ENCODE assay signal across 1 cellular context in the genomic region with DNA sequence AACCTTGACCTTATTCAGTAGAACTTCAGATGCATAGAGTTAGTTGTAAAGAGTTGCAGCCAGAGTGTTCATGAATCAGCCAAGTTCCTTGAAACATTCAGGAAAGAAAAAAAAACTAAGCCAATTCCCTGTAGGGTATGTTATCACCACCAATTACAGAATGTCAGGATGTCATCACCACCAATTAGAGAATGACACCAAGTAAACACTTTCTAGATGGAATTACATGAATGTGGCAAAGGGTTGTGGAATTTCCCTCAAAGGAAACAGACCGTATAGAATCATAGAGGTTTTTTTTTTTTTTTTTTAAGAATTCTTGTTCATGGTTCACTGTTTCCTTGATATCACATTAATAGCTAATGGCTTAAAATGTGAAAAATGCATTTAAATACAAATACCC.
TF ChIP-seq lines count a peak whose summit lies in the region.

No MANE protein-coding gene starts in this region.

TF ChIP-seq in HEK293, 187 proteins besides CTCF, POLR2A, EP300 and RAD21 (continued from another document and continues in another):
- TF ChIP-seq, protein P1, sequence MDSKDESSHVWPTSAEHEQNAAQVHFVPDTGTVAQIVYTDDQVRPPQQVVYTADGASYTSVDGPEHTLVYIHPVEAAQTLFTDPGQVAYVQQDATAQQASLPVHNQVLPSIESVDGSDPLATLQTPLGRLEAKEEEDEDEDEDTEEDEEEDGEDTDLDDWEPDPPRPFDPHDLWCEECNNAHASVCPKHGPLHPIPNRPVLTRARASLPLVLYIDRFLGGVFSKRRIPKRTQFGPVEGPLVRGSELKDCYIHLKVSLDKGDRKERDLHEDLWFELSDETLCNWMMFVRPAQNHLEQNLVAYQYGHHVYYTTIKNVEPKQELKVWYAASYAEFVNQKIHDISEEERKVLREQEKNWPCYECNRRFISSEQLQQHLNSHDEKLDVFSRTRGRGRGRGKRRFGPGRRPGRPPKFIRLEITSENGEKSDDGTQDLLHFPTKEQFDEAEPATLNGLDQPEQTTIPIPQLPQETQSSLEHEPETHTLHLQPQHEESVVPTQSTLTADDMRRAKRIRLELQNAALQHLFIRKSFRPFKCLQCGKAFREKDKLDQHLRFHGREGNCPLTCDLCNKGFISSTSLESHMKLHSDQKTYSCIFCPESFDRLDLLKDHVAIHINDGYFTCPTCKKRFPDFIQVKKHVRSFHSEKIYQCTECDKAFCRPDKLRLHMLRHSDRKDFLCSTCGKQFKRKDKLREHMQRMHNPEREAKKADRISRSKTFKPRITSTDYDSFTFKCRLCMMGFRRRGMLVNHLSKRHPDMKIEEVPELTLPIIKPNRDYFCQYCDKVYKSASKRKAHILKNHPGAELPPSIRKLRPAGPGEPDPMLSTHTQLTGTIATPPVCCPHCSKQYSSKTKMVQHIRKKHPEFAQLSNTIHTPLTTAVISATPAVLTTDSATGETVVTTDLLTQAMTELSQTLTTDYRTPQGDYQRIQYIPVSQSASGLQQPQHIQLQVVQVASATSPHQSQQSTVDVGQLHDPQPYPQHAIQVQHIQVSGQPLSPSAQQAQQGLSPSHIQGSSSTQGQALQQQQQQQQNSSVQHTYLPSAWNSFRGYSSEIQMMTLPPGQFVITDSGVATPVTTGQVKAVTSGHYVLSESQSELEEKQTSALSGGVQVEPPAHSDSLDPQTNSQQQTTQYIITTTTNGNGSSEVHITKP (tag by site-specific recombination; IDR thresholded peaks at IDR 0.05) = no peak; the same call in 1 of the 2 replicates
- TF ChIP-seq ZBTB7A (tag by site-specific recombination; IDR thresholded peaks at IDR 0.05; ENCODE audit: low read depth) (no peak), ZNF157 (tag by site-specific recombination; IDR thresholded peaks at IDR 0.05) (no peak), ZNF48 (tag by site-specific recombination; IDR thresholded peaks at IDR 0.05) (no peak), ZNF768 (tag by site-specific recombination; IDR thresholded peaks at IDR 0.05) (no peak), ZNF114 (tag by site-specific recombination; IDR thresholded peaks at IDR 0.05) (no peak), ZNF335 (tag by site-specific recombination; conservative IDR thresholded peaks at IDR 0.05) (peak; percentile 24; the same call in 1 of the 2 replicates), ZNF626 (tag by site-specific recombination; IDR thresholded peaks at IDR 0.05) (no peak), GLIS1 (tag by site-specific recombination; IDR thresholded peaks at IDR 0.05) (no peak), ZNF121 (tag by site-specific recombination; IDR thresholded peaks at IDR 0.05) (no peak), ZNF660 (tag by site-specific recombination; IDR thresholded peaks at IDR 0.05) (no peak), ZNF146 (tag by site-specific recombination; IDR thresholded peaks at IDR 0.05) (no peak), ZFP69B (tag by site-specific recombination; IDR thresholded peaks at IDR 0.05) (no peak), ZNF132 (tag by site-specific recombination; IDR thresholded peaks at IDR 0.05; ENCODE audit: borderline replicate concordance) (no peak), BCL11B (tag by site-specific recombination; IDR thresholded peaks at IDR 0.05; ENCODE audit: low read depth) (no peak), ZNF10 (tag by site-specific recombination; IDR thresholded peaks at IDR 0.05) (no peak), ZBTB1 (tag by site-specific recombination; IDR thresholded peaks at IDR 0.05) (peak; percentile 80; the same call in 1 of the 2 replicates), ZBTB48 (tag by site-specific recombination; IDR thresholded peaks at IDR 0.05) (no peak), ZNF585B (tag by site-specific recombination; IDR thresholded peaks at IDR 0.05) (no peak), ZNF223 (tag by site-specific recombination; IDR thresholded peaks at IDR 0.05) (no peak), ZNF24 (tag by site-specific recombination; IDR thresholded peaks at IDR 0.05) (peak; percentile 84; the same call in 1 of the 2 replicates), ZNF211 (tag by site-specific recombination; IDR thresholded peaks at IDR 0.05; ENCODE audit: low read depth) (no peak), ZNF433 (tag by site-specific recombination; IDR thresholded peaks at IDR 0.05; ENCODE audit: low read depth) (no peak), GFI1B (tag by site-specific recombination; IDR thresholded peaks at IDR 0.05) (no peak), ZSCAN23 (tag by site-specific recombination; IDR thresholded peaks at IDR 0.05) (peak; percentile 96), ZNF558 (tag by site-specific recombination; IDR thresholded peaks at IDR 0.05) (peak; percentile 76), OSR2 (tag by site-specific recombination; IDR thresholded peaks at IDR 0.05) (peak; percentile 69; the same call in 1 of the 2 replicates), ZNF473 (tag by site-specific recombination; IDR thresholded peaks at IDR 0.05) (no peak), ZNF2 (tag by site-specific recombination; IDR thresholded peaks at IDR 0.05) (peak; percentile 59; the same call in 1 of the 2 replicates), ZNF214 (tag by site-specific recombination; IDR thresholded peaks at IDR 0.05; ENCODE audit: borderline replicate concordance) (no peak), ZNF302 (tag by site-specific recombination; IDR thresholded peaks at IDR 0.05; ENCODE audit: low read depth) (no peak), ZFP41 (tag by site-specific recombination; IDR thresholded peaks at IDR 0.05; ENCODE audit: borderline replicate concordance) (no peak), ZNF155 (tag by site-specific recombination; IDR thresholded peaks at IDR 0.05) (no peak), HOXD13 (CRISPR knock-in tag; IDR thresholded peaks at IDR 0.05; ENCODE audit: borderline replicate concordance) (no peak), ZNF138 (tag by site-specific recombination; IDR thresholded peaks at IDR 0.05; ENCODE audit: borderline replicate concordance) (no peak), ZNF221 (tag by site-specific recombination; IDR thresholded peaks at IDR 0.05; ENCODE audit: borderline replicate concordance) (no peak), ZNF510 (tag by site-specific recombination; IDR thresholded peaks at IDR 0.05; ENCODE audit: insufficient replicate concordance) (no peak)
- TF ChIP-seq, protein P2, sequence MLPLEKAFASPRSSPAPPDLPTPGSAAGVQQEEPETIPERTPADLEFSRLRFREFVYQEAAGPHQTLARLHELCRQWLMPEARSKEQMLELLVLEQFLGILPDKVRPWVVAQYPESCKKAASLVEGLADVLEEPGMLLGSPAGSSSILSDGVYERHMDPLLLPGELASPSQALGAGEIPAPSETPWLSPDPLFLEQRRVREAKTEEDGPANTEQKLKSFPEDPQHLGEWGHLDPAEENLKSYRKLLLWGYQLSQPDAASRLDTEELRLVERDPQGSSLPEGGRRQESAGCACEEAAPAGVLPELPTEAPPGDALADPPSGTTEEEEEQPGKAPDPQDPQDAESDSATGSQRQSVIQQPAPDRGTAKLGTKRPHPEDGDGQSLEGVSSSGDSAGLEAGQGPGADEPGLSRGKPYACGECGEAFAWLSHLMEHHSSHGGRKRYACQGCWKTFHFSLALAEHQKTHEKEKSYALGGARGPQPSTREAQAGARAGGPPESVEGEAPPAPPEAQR (tag by site-specific recombination; IDR thresholded peaks at IDR 0.05) = no peak
- TF ChIP-seq, protein P3, sequence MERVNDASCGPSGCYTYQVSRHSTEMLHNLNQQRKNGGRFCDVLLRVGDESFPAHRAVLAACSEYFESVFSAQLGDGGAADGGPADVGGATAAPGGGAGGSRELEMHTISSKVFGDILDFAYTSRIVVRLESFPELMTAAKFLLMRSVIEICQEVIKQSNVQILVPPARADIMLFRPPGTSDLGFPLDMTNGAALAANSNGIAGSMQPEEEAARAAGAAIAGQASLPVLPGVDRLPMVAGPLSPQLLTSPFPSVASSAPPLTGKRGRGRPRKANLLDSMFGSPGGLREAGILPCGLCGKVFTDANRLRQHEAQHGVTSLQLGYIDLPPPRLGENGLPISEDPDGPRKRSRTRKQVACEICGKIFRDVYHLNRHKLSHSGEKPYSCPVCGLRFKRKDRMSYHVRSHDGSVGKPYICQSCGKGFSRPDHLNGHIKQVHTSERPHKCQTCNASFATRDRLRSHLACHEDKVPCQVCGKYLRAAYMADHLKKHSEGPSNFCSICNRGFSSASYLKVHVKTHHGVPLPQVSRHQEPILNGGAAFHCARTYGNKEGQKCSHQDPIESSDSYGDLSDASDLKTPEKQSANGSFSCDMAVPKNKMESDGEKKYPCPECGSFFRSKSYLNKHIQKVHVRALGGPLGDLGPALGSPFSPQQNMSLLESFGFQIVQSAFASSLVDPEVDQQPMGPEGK (tag by site-specific recombination; IDR thresholded peaks at IDR 0.05) = 0 out of 2 replicates have a peak, but pooled peaks have one; percentile 32
- TF ChIP-seq, protein P4, sequence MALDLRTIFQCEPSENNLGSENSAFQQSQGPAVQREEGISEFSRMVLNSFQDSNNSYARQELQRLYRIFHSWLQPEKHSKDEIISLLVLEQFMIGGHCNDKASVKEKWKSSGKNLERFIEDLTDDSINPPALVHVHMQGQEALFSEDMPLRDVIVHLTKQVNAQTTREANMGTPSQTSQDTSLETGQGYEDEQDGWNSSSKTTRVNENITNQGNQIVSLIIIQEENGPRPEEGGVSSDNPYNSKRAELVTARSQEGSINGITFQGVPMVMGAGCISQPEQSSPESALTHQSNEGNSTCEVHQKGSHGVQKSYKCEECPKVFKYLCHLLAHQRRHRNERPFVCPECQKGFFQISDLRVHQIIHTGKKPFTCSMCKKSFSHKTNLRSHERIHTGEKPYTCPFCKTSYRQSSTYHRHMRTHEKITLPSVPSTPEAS (tag by site-specific recombination; IDR thresholded peaks at IDR 0.05) = no peak
- TF ChIP-seq, protein P5, sequence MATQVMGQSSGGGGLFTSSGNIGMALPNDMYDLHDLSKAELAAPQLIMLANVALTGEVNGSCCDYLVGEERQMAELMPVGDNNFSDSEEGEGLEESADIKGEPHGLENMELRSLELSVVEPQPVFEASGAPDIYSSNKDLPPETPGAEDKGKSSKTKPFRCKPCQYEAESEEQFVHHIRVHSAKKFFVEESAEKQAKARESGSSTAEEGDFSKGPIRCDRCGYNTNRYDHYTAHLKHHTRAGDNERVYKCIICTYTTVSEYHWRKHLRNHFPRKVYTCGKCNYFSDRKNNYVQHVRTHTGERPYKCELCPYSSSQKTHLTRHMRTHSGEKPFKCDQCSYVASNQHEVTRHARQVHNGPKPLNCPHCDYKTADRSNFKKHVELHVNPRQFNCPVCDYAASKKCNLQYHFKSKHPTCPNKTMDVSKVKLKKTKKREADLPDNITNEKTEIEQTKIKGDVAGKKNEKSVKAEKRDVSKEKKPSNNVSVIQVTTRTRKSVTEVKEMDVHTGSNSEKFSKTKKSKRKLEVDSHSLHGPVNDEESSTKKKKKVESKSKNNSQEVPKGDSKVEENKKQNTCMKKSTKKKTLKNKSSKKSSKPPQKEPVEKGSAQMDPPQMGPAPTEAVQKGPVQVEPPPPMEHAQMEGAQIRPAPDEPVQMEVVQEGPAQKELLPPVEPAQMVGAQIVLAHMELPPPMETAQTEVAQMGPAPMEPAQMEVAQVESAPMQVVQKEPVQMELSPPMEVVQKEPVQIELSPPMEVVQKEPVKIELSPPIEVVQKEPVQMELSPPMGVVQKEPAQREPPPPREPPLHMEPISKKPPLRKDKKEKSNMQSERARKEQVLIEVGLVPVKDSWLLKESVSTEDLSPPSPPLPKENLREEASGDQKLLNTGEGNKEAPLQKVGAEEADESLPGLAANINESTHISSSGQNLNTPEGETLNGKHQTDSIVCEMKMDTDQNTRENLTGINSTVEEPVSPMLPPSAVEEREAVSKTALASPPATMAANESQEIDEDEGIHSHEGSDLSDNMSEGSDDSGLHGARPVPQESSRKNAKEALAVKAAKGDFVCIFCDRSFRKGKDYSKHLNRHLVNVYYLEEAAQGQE (tag by site-specific recombination; IDR thresholded peaks at IDR 0.05) = no peak
- TF ChIP-seq, protein P6, sequence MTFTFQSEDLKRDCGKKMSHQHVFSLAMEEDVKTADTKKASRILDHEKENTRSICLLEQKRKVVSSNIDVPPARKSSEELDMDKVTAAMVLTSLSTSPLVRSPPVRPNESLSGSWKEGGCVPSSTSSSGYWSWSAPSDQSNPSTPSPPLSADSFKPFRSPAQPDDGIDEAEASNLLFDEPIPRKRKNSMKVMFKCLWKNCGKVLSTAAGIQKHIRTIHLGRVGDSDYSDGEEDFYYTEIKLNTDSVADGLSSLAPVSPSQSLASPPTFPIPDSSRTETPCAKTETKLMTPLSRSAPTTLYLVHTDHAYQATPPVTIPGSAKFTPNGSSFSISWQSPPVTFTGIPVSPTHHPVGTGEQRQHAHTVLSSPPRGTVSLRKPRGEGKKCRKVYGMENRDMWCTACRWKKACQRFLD (tag by site-specific recombination; IDR thresholded peaks at IDR 0.05) = no peak
- TF ChIP-seq, protein P7, sequence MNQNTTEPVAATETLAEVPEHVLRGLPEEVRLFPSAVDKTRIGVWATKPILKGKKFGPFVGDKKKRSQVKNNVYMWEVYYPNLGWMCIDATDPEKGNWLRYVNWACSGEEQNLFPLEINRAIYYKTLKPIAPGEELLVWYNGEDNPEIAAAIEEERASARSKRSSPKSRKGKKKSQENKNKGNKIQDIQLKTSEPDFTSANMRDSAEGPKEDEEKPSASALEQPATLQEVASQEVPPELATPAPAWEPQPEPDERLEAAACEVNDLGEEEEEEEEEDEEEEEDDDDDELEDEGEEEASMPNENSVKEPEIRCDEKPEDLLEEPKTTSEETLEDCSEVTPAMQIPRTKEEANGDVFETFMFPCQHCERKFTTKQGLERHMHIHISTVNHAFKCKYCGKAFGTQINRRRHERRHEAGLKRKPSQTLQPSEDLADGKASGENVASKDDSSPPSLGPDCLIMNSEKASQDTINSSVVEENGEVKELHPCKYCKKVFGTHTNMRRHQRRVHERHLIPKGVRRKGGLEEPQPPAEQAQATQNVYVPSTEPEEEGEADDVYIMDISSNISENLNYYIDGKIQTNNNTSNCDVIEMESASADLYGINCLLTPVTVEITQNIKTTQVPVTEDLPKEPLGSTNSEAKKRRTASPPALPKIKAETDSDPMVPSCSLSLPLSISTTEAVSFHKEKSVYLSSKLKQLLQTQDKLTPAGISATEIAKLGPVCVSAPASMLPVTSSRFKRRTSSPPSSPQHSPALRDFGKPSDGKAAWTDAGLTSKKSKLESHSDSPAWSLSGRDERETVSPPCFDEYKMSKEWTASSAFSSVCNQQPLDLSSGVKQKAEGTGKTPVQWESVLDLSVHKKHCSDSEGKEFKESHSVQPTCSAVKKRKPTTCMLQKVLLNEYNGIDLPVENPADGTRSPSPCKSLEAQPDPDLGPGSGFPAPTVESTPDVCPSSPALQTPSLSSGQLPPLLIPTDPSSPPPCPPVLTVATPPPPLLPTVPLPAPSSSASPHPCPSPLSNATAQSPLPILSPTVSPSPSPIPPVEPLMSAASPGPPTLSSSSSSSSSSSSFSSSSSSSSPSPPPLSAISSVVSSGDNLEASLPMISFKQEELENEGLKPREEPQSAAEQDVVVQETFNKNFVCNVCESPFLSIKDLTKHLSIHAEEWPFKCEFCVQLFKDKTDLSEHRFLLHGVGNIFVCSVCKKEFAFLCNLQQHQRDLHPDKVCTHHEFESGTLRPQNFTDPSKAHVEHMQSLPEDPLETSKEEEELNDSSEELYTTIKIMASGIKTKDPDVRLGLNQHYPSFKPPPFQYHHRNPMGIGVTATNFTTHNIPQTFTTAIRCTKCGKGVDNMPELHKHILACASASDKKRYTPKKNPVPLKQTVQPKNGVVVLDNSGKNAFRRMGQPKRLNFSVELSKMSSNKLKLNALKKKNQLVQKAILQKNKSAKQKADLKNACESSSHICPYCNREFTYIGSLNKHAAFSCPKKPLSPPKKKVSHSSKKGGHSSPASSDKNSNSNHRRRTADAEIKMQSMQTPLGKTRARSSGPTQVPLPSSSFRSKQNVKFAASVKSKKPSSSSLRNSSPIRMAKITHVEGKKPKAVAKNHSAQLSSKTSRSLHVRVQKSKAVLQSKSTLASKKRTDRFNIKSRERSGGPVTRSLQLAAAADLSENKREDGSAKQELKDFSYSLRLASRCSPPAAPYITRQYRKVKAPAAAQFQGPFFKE (tag by site-specific recombination; IDR thresholded peaks at IDR 0.05; ENCODE audit: borderline replicate concordance) = no peak
